ENCODE assay signal across 27 cellular contexts in the genomic region with DNA sequence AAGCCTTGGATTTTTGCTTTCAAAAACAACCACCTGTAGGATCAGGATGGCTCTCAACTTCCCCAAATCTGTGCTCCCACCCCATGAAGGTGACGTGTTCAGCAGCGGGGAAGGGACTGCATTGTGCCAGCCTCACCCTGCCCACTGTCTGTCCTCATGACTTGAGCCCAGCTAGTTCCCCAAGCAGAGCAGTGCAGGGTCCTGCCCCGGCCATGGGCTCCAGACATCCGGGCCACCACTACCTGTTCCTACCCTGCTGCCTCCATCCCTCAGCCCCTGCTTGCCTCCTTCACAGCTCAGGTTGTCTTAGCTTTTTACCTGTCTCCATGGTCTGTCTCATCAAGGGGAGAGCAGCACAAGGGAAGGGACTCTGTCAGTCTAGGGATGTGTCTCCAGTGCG.
"Had no signal": no experiment of that assay in that cellular context is flagged by ENCODE, and none has a peak within 500 bp of the region (broad histone marks: within the 10 kb centered on the region; RNA-seq: fewer than 3 reads in every experiment).

No MANE protein-coding gene starts in this region.

- H3K4me1 ChIP-seq: psoas muscle, right lobe of liver, sigmoid colon, thyroid gland, tibial nerve, uterus had no signal

- H3K9me3 Mint-ChIP-seq: naive thymus-derived CD8-positive, alpha-beta T cell; natural killer cell treated with Interleukin-12 subunit alpha and Interleukin-12 subunit beta and Interleukin-15 and Interleukin-18, amount 100 ng/mL, for 72 hours; nephron progenitor cell; neural crest cell; stimulated activated naive CD8-positive, alpha-beta T cell treated with anti-CD3 and anti-CD28 coated beads, Interleukin-15, Interleukin-2, amounts not matched to agents 100 ng/mL and 50 ng/mL, for 24 hours had no signal

- H3K9me3 ChIP-seq: ovary, psoas muscle, right lobe of liver, sigmoid colon, stomach, thoracic aorta, thyroid gland, tibial nerve, upper lobe of left lung, uterus had no signal

- H3K4me3 ChIP-seq: ovary, psoas muscle, right lobe of liver, sigmoid colon, stomach, thoracic aorta, thyroid gland, tibial nerve, upper lobe of left lung, uterus had no signal

- H3K36me3 Mint-ChIP-seq: naive B cell; naive thymus-derived CD8-positive, alpha-beta T cell; natural killer cell treated with Interleukin-12 subunit alpha and Interleukin-12 subunit beta and Interleukin-15 and Interleukin-18, amount 100 ng/mL, for 72 hours; stimulated activated naive B cell treated with anti-CD40 and anti-IgM and Interleukin-4, amounts not matched to agents 10 μg/mL and 1 μg/mL and 100 μg/mL, for 72 hours had no signal

- H3K27ac Mint-ChIP-seq: naive B cell; naive thymus-derived CD8-positive, alpha-beta T cell; natural killer cell treated with Interleukin-12 subunit alpha and Interleukin-12 subunit beta and Interleukin-15 and Interleukin-18, amount 100 ng/mL, for 72 hours; nephron progenitor cell; stimulated activated naive B cell treated with anti-CD40 and anti-IgM and Interleukin-4, amounts not matched to agents 10 μg/mL and 1 μg/mL and 100 μg/mL, for 72 hours; stimulated activated naive CD8-positive, alpha-beta T cell treated with anti-CD3 and anti-CD28 coated beads, Interleukin-15, Interleukin-2, amounts not matched to agents 100 ng/mL and 50 ng/mL, for 24 hours had no signal

- H3K4me3 Mint-ChIP-seq: naive B cell; naive thymus-derived CD8-positive, alpha-beta T cell; natural killer cell treated with Interleukin-12 subunit alpha and Interleukin-12 subunit beta and Interleukin-15 and Interleukin-18, amount 100 ng/mL, for 72 hours; nephron progenitor cell; neural crest cell; stimulated activated naive B cell treated with anti-CD40 and anti-IgM and Interleukin-4, amounts not matched to agents 10 μg/mL and 1 μg/mL and 100 μg/mL, for 72 hours; stimulated activated naive CD8-positive, alpha-beta T cell treated with anti-CD3 and anti-CD28 coated beads, Interleukin-15, Interleukin-2, amounts not matched to agents 100 ng/mL and 50 ng/mL, for 24 hours had no signal

- H3K27me3 ChIP-seq: ovary, right lobe of liver, sigmoid colon, stomach, thyroid gland, tibial nerve, upper lobe of left lung, uterus had no signal

- H3K4me1 Mint-ChIP-seq: naive thymus-derived CD8-positive, alpha-beta T cell; nephron progenitor cell; neural crest cell; stimulated activated naive B cell treated with anti-CD40 and anti-IgM and Interleukin-4, amounts not matched to agents 10 μg/mL and 1 μg/mL and 100 μg/mL, for 72 hours had no signal

- H3K36me3 ChIP-seq: ovary, right lobe of liver, sigmoid colon, stomach, thoracic aorta, thyroid gland, tibial nerve, upper lobe of left lung, uterus had no signal

- DNase-seq: naive B cell; naive thymus-derived CD8-positive, alpha-beta T cell; nephron progenitor cell; occipital lobe; ovary; psoas muscle; right cardiac atrium; right lobe of liver; sigmoid colon; small intestine; stimulated activated CD4-positive, alpha-beta T cell treated with anti-CD3 and anti-CD28 coated beads, Interleukin-15, amount 100 ng/mL, for 24 hours; stimulated activated CD4-positive, alpha-beta T cell treated with anti-CD3 and anti-CD28 coated beads, Interleukin-2, amount 100 ng/mL, for 24 hours; stimulated activated CD4-positive, alpha-beta T cell treated with anti-CD3 and anti-CD28 coated beads, Interleukin-2, amount 100 ng/mL, for 48 hours; stimulated activated CD4-positive, alpha-beta T cell treated with anti-CD3 and anti-CD28 coated beads, Interleukin-4, amount 100 ng/mL, for 24 hours; stimulated activated naive B cell treated with anti-CD40 and anti-IgM and Interleukin-4, amounts not matched to agents 10 μg/mL and 1 μg/mL and 100 μg/mL, for 72 hours; stimulated activated naive CD4-positive, alpha-beta T cell treated with Interleukin-2 at 50 U/mL for 16 hours; stomach; thyroid gland; trophoblast cell; uterus had no signal

- ATAC-seq: naive thymus-derived CD8-positive, alpha-beta T cell; psoas muscle; right cardiac atrium; stimulated activated naive B cell treated with anti-CD40 and anti-IgM and Interleukin-4, amounts not matched to agents 10 μg/mL and 1 μg/mL and 100 μg/mL, for 72 hours had no signal

- H3K27ac ChIP-seq: ovary, parathyroid adenoma, psoas muscle, right lobe of liver, sigmoid colon, stomach, thoracic aorta, thyroid gland, tibial nerve, upper lobe of left lung, uterus had no signal
